ENCODE assay signal across 1 cellular context in the genomic region with DNA sequence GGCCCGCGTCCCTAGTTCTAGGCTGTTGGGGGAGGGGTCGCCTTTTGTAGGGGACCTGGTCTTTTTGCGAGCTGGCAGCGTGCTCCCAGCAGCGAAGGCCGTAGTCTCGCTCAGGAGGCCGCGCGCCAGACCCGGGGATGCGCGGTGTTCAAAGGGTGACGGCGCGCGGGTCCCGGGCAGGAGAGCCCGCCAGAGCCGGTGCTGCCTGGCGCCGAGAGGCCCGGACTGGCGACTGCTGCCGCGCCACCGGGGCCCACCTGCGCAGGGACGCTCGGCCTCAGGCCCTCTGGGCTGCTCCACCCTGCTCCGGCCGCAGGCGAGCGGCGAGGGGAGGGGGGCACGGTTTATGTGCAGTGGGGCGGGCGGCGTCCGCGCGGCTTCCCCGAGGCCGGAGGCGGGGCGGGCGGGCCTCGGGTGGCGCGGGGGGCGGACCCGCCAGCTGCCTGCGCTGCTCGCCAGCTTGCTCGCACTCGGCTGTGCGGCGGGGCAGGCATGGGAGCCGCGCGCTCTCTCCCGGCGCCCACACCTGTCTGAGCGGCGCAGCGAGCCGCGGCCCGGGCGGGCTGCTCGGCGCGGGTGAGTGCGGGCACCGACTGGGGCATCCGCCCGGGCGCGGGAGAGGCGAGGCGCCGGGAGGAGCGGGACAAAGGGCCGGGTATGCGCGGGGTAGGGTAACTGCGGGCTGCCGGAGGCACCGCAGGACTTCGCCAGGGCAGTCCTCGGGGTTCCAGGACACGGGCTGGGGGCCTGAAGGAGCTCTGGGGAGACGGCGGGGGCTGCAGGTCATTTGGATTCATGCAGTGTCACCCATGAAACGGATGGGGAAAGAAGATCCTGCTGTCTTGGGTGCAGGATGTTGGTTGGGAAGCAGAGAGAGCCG.
TF ChIP-seq lines count a peak whose summit lies in the region.

A gene with protein sequence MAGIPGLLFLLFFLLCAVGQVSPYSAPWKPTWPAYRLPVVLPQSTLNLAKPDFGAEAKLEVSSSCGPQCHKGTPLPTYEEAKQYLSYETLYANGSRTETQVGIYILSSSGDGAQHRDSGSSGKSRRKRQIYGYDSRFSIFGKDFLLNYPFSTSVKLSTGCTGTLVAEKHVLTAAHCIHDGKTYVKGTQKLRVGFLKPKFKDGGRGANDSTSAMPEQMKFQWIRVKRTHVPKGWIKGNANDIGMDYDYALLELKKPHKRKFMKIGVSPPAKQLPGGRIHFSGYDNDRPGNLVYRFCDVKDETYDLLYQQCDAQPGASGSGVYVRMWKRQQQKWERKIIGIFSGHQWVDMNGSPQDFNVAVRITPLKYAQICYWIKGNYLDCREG (plus strand): TSS at position 467 of the 880 bp plus-strand sequence. CDS start 7,102 bp downstream, outside the sequence.

TF ChIP-seq in IMR-90, 13 proteins besides CTCF, POLR2A, EP300 and RAD21 (continued from another document):
- no peak for TF ChIP-seq RCOR1 (IDR thresholded peaks at IDR 0.05; ENCODE audit: insufficient replicate concordance, low read length)
- TF ChIP-seq MXI1 (IDR thresholded peaks at IDR 0.05; ENCODE audit: borderline replicate concordance, low read depth, low read length), result peak; percentile 60; the same call in 1 of the 2 replicates
- TF ChIP-seq CHD1 (IDR thresholded peaks at IDR 0.05; ENCODE audit: low read depth, low read length), result no peak
TF ChIP-seq in IMR-90: peak in this region for 1.
